In the genomic region with DNA sequence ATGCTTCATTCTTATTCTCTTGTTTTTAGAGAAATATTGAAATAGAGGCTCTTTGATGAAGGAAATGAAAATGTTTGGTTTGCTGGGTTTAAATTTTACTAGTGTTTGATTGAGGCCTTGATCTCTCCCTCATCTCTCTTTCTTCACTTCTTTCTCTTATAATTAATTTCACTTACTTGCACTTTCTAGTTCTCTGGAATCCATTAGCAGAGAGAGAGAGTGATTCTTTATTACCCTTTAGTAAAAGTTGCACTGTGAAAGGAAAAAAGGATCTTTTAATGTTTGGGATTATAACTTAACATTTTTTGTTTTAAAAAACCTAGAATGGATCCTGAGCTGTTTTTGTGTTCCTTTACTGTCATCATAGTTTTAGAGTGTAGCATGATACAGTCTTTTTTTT, we compare ENCODE assay signal across 26 cellular contexts. TPM values are rescaled to one million over a fixed set of nuclear protein-coding genes. Genes with fewer than 3 reads are reported as not detected.
A peak's percentile ranks its signal among the peaks of the same experiment; 100 is the strongest.
DNase-seq lines count a peak whose midpoint lies in the region; ATAC-seq and TF ChIP-seq lines count a peak whose summit lies in the region.
"Had no signal": no experiment of that assay in that cellular context is flagged by ENCODE, and none has a peak within 500 bp of the region (broad histone marks: within the 10 kb centered on the region; RNA-seq: fewer than 3 reads in every experiment).

No MANE protein-coding gene starts in this region.

- DNase-seq in activated T-cell treated with anti-CD3 and anti-CD28 coated beads, Interleukin-2, amount 50 U/mL, for 72 hours: no peak
- DNase-seq in activated T-cell treated with anti-CD3 and anti-CD28 coated beads, Interleukin-2, amount 50 U/mL, for 48 hours: no peak
- DNase-seq in activated B cell treated with CpG ODN at 0.5 μM for 24 hours (no peak), immature natural killer cell (no peak), NCI-H510A (lab: John Stamatoyannopoulos, UW) (no peak)
- no peak for DNase-seq in stimulated activated naive B cell treated with anti-CD40 and anti-IgM and Interleukin-4, amounts not matched to agents 10 μg/mL and 1 μg/mL and 100 μg/mL, for 72 hours
- DNase-seq: activated CD4-positive, CD25-positive, alpha-beta regulatory T cell; activated CD8-positive, alpha-beta memory T cell treated with anti-CD3 and anti-CD28 coated beads, Interleukin-2, amount 50 U/mL, for 4 hours; activated effector memory CD4-positive, alpha-beta T cell treated with Interleukin-2 at 50 U/mL for 16 hours; amniotic stem cell; foreskin keratinocyte; H7; heart right ventricle; kidney glomerular epithelial cell; mucosa of descending colon; NCI-H1417; NCI-H2081; NCI-H226; nephron progenitor cell; pancreas; Peyer's patch; SHP77 treated with DMSO at 0.1 percent for 48 hours; testis; uterus had no signal

- ATAC-seq in activated T-cell treated with anti-CD3 and anti-CD28 coated beads, Interleukin-2, amount 50 U/mL, for 72 hours (replicated peaks in 1 of 2): no peak
- no peak for ATAC-seq in activated B cell treated with CpG ODN at 0.5 μM for 24 hours (ENCODE audit: low read depth)
- ATAC-seq in stimulated activated naive B cell treated with anti-CD40 and anti-IgM and Interleukin-4, amounts not matched to agents 10 μg/mL and 1 μg/mL and 100 μg/mL, for 72 hours (replicated peaks): no peak
- ATAC-seq in HG03196 (IDR thresholded peaks at IDR 0.05; ENCODE audit: unreplicated experiment): no peak
- ATAC-seq in GM21825 (IDR thresholded peaks at IDR 0.05; ENCODE audit: unreplicated experiment): no peak
- ATAC-seq: foreskin keratinocyte, heart right ventricle, mucosa of descending colon, pancreas had no signal

- no peak for TF ChIP-seq CTCF in activated B cell treated with CpG ODN at 0.5 μM for 24 hours (IDR thresholded peaks at IDR 0.05)

- H3K4me3 Mint-ChIP-seq in activated T-cell treated with anti-CD3 and anti-CD28 coated beads, Interleukin-2, amount 50 U/mL, for 72 hours: peak overlapping the region in 1 of 2 donors; percentile 62
- H3K4me3 Mint-ChIP-seq in activated B cell treated with CpG ODN at 0.5 μM for 24 hours: no peak overlapping the region
- H3K4me3 Mint-ChIP-seq in immature natural killer cell: no peak overlapping the region
- no peak overlapping the region for H3K4me3 Mint-ChIP-seq in stimulated activated naive B cell treated with anti-CD40 and anti-IgM and Interleukin-4, amounts not matched to agents 10 μg/mL and 1 μg/mL and 100 μg/mL, for 72 hours
- H3K4me3 Mint-ChIP-seq: nephron progenitor cell had no signal

- peak overlapping the region; percentile 84 for H3K27ac Mint-ChIP-seq in activated T-cell treated with anti-CD3 and anti-CD28 coated beads, Interleukin-2, amount 50 U/mL, for 72 hours
- peak overlapping the region; percentile 62 for H3K27ac Mint-ChIP-seq in activated B cell treated with CpG ODN at 0.5 μM for 24 hours
- peak overlapping the region in 4 of 6 donors; percentile 2 to 55 (median 24) for H3K27ac Mint-ChIP-seq in immature natural killer cell
- peak overlapping the region; percentile 25 for H3K27ac Mint-ChIP-seq in stimulated activated naive B cell treated with anti-CD40 and anti-IgM and Interleukin-4, amounts not matched to agents 10 μg/mL and 1 μg/mL and 100 μg/mL, for 72 hours

- POLR2A ChIA-PET in activated B cell treated with CpG ODN at 0.5 μM for 24 hours (lab: Charles Lee): interaction anchor here (4.0 kb wide), 1 partner anchor 11 kb away, joined by 34 read pairs; the partner anchor contains the start of gene RPRD2

- intact Hi-C loops in activated B cell treated with CpG ODN at 0.5 μM for 24 hours (cut with micrococcal nuclease): no loop called here

- CTCF ChIA-PET in activated B cell treated with CpG ODN at 0.5 μM for 24 hours (lab: Charles Lee): interaction anchor here (0.7 kb wide), 1 partner anchor 36 kb away, joined by 3 read pairs; no protein-coding TSS in a partner anchor

- no peaks in the 10 kb centered on the region for H3K27me3 Mint-ChIP-seq in activated T-cell treated with anti-CD3 and anti-CD28 coated beads, Interleukin-2, amount 50 U/mL, for 72 hours (ENCODE audit: low read depth)
- H3K27me3 Mint-ChIP-seq in activated B cell treated with CpG ODN at 0.5 μM for 24 hours (no peaks in the 10 kb centered on the region), immature natural killer cell (ENCODE audit: low read depth in 3 of 3) (peaks cover 0 to 3% (median 2%) of the 10 kb centered on the region in 3 donors)
- no peaks in the 10 kb centered on the region for H3K27me3 Mint-ChIP-seq in stimulated activated naive B cell treated with anti-CD40 and anti-IgM and Interleukin-4, amounts not matched to agents 10 μg/mL and 1 μg/mL and 100 μg/mL, for 72 hours

- H3K36me3 Mint-ChIP-seq in activated T-cell treated with anti-CD3 and anti-CD28 coated beads, Interleukin-2, amount 50 U/mL, for 72 hours (ENCODE audit: insufficient read depth in 2 of 2): peaks cover 0 to 4% of the 10 kb centered on the region in 2 donors
- H3K36me3 Mint-ChIP-seq in activated B cell treated with CpG ODN at 0.5 μM for 24 hours (ENCODE audit: low read depth): peaks cover 7% of the 10 kb centered on the region
- H3K36me3 Mint-ChIP-seq in immature natural killer cell: no peaks in the 10 kb centered on the region
- H3K36me3 Mint-ChIP-seq in stimulated activated naive B cell treated with anti-CD40 and anti-IgM and Interleukin-4, amounts not matched to agents 10 μg/mL and 1 μg/mL and 100 μg/mL, for 72 hours: peaks cover 5% of the 10 kb centered on the region in 2 donors

- H3K4me1 Mint-ChIP-seq in activated T-cell treated with anti-CD3 and anti-CD28 coated beads, Interleukin-2, amount 50 U/mL, for 72 hours (ENCODE audit: low read depth): peaks cover 59% of the 10 kb centered on the region
- H3K4me1 Mint-ChIP-seq in activated B cell treated with CpG ODN at 0.5 μM for 24 hours: peaks cover 42% of the 10 kb centered on the region
- peaks cover 45 to 64% of the 10 kb centered on the region in 2 donors for H3K4me1 Mint-ChIP-seq in immature natural killer cell
- peaks cover 24 to 50% of the 10 kb centered on the region in 2 donors for H3K4me1 Mint-ChIP-seq in stimulated activated naive B cell treated with anti-CD40 and anti-IgM and Interleukin-4, amounts not matched to agents 10 μg/mL and 1 μg/mL and 100 μg/mL, for 72 hours

- H3K9me3 Mint-ChIP-seq in activated T-cell treated with anti-CD3 and anti-CD28 coated beads, Interleukin-2, amount 50 U/mL, for 72 hours: no peaks in the 10 kb centered on the region
- no peaks in the 10 kb centered on the region for H3K9me3 Mint-ChIP-seq in activated B cell treated with CpG ODN at 0.5 μM for 24 hours
- H3K9me3 Mint-ChIP-seq in immature natural killer cell: no peaks in the 10 kb centered on the region
- H3K9me3 Mint-ChIP-seq in stimulated activated naive B cell treated with anti-CD40 and anti-IgM and Interleukin-4, amounts not matched to agents 10 μg/mL and 1 μg/mL and 100 μg/mL, for 72 hours: peaks cover 0 to 1% of the 10 kb centered on the region in 2 donors

RNA-seq across cellular contexts. Expression of gene RPRD2, which starts 12.2 kb away (rescaled TPM):
- total RNA-seq in activated T-cell treated with anti-CD3 and anti-CD28 coated beads, Interleukin-2, amount 50 U/mL, for 72 hours: 10 to 100 TPM; 31.9 to 32.7 TPM
- total RNA-seq in activated B cell treated with CpG ODN at 0.5 μM for 24 hours: 27.1 and 28.6 TPM in 2 replicates
- 10 to 100 TPM in 2 of 3 donors, 1 to 10 TPM in 1; 9.1 to 31.0 (median 13.2) TPM for polyA plus RNA-seq in immature natural killer cell

RNA-seq across cellular contexts. Expression of gene PRPF3, which starts 54.8 kb away (rescaled TPM):
- total RNA-seq in activated T-cell treated with anti-CD3 and anti-CD28 coated beads, Interleukin-2, amount 50 U/mL, for 72 hours: 10 to 100 TPM; 83.9 to 88.5 TPM
- total RNA-seq in activated B cell treated with CpG ODN at 0.5 μM for 24 hours: 112 and 136 TPM in 2 replicates
- 10 to 100 TPM in 1 of 3 donors, 1 to 10 TPM in 2; 5.1 to 24.5 (median 9.3) TPM for polyA plus RNA-seq in immature natural killer cell

Comparison
In these comparisons a context has a peak if more than half of its experiments do, and no peak if none do; other contexts are left out.
1. H3K27ac Mint-ChIP-seq: peak in every context shown above with its lines; median percentile 84 in activated T-cell treated with anti-CD3 and anti-CD28 coated beads, Interleukin-2, amount 50 U/mL, for 72 hours; 62 in activated B cell treated with CpG ODN at 0.5 μM for 24 hours; 25 in stimulated activated naive B cell treated with anti-CD40 and anti-IgM and Interleukin-4, amounts not matched to agents 10 μg/mL and 1 μg/mL and 100 μg/mL, for 72 hours; 24 in immature natural killer cell.